ENCODE assay signal across 7 cellular contexts in genomic region chr2:190627881-190628412, GRCh38. TPM values are rescaled to one million over a fixed set of nuclear protein-coding genes. Genes with fewer than 3 reads are reported as not detected.
DNase-seq lines count a peak whose midpoint lies in the region; ATAC-seq and TF ChIP-seq lines count a peak whose summit lies in the region.

No MANE protein-coding gene starts in this region.

- no peaks in the 10 kb centered on the region for H3K36me3 ChIP-seq in ascending aorta
- H3K36me3 ChIP-seq in iPS-15b (ENCODE audit: control insufficient read depth, insufficient read depth, low read length) = no peaks in the 10 kb centered on the region
- no peaks in the 10 kb centered on the region for H3K36me3 ChIP-seq in spleen

- intact Hi-C loops in ascending aorta (cut with DNase I) (loop anchor here (2.0 kb wide), 1 partner anchor 21 kb away; the partner anchor contains the start of gene NAB1), spleen (cut with DNase I; ENCODE audit: low total_unique reads) (no loop called here)

- peak; percentile 88 for ATAC-seq in GM18498 (IDR thresholded peaks at IDR 0.05; ENCODE audit: unreplicated experiment)
- peak; percentile 77 for ATAC-seq in HG02571 (IDR thresholded peaks at IDR 0.05; ENCODE audit: unreplicated experiment)

- peak overlapping the region; percentile 69 to 81 for H3K4me3 ChIP-seq in ascending aorta
- H3K4me3 ChIP-seq in iPS-15b (ENCODE audit: low read depth, low read length) = peak overlapping the region; percentile 45
- peak overlapping the region; percentile 6 to 66 (median 30) for H3K4me3 ChIP-seq in spleen

- no peak for TF ChIP-seq POLR2A in spleen (IDR thresholded peaks at IDR 0.05)

- TF ChIP-seq CTCF in ascending aorta (IDR thresholded peaks at IDR 0.05) = no peak
- TF ChIP-seq CTCF in spleen (IDR thresholded peaks at IDR 0.05 in 8 of 11, conservative IDR thresholded peaks at IDR 0.05 in 3 of 11) = no peak

- H3K9me3 ChIP-seq in ascending aorta (no peaks in the 10 kb centered on the region), iPS-15b (ENCODE audit: control insufficient read depth, insufficient read depth, low read length) (no peaks in the 10 kb centered on the region), spleen (no peaks in the 10 kb centered on the region)

- H3K9ac ChIP-seq in iPS-15b (ENCODE audit: low read depth, low read length) = no peak overlapping the region

- no peaks in the 10 kb centered on the region for H3K27me3 ChIP-seq in ascending aorta
- peaks cover 25% of the 10 kb centered on the region for H3K27me3 ChIP-seq in iPS-15b (ENCODE audit: control insufficient read depth, insufficient read depth, low read length)
- peaks cover 0 to 4% (median 0%) of the 10 kb centered on the region in 7 donors for H3K27me3 ChIP-seq in spleen (replicated peaks in 1 of 7)

- WGBS in spleen, 5 donors = 4 to 12% (median 4%) methylated on average over 22 of the region's 22 CpGs

- peak overlapping the region; percentile 77 to 79 for H3K27ac ChIP-seq in ascending aorta
- H3K27ac ChIP-seq in spleen = peak overlapping the region in 7 of 8 donors; percentile 16 to 66 (median 48)

- H3K4me1 ChIP-seq in ascending aorta = peaks cover 0 to 4% of the 10 kb centered on the region in 2 donors
- H3K4me1 ChIP-seq in iPS-15b (ENCODE audit: control insufficient read depth, insufficient read depth, low read length) = peaks cover 2% of the 10 kb centered on the region
- peaks cover 4 to 20% (median 14%) of the 10 kb centered on the region in 6 donors for H3K4me1 ChIP-seq in spleen

- peak; percentile 89 for DNase-seq in NCI-H2227 treated with DMSO at 0.1 percent for 48 hours (lab: John Stamatoyannopoulos, UW)
- no peak for DNase-seq in ascending aorta (ENCODE audit: low spot score in 2 of 2)
- peak; percentile 78 for DNase-seq in spleen
- DNase-seq in NK-92 treated with Interleukin-12 subunit alpha and Interleukin-12 subunit beta, amount 100 ng/mL, for 24 hours (lab: John Stamatoyannopoulos, UW) = no peak

RNA-seq across cellular contexts. Expression of gene NAB1, which starts 20.9 kb away (rescaled TPM):
- total RNA-seq in ascending aorta (63.2 TPM), spleen (10 to 100 TPM; 26.1 to 44.7 (median 31.2) TPM)
- polyA plus RNA-seq in spleen = 10 to 100 TPM in 1 of 3 donors, 1 to 10 TPM in 2; 8.8 to 14.6 (median 9.2) TPM

Comparison
In these comparisons a context has a peak if more than half of its experiments do, and no peak if none do; other contexts are left out.
1. DNase-seq: peak in NCI-H2227 treated with DMSO at 0.1 percent for 48 hours (single experiment) and spleen (single experiment); none in ascending aorta (0 of 2) and NK-92 treated with Interleukin-12 subunit alpha and Interleukin-12 subunit beta, amount 100 ng/mL, for 24 hours (single experiment).
2. Peak in every context shown above with its lines, with median percentiles within 50 percentile points of each other: H3K4me3 ChIP-seq.